Comparison of ENCODE assay signal across 26 cellular contexts in the genomic region with DNA sequence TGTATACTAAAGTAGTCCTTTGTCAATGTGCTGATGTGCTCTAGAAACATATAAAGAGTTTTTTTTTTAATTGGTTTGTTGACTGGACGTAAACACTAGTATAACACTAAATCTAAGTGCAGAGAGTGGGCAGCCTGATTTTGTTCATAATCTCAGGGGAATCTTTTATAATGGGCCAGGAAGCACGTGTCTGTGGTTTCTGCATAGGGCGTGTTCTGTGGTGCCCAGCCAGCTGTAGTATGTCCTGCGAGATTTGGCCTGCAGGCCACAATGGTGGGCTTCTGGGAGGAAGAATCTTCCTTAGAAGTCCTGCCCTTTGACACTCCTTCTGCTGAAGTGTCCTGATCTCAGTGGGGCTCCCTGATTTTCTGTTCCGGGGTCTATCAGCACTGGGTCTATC. TPM values are rescaled to one million over a fixed set of nuclear protein-coding genes. Genes with fewer than 3 reads are reported as not detected.
DNase-seq lines count a peak whose midpoint lies in the region; ATAC-seq and TF ChIP-seq lines count a peak whose summit lies in the region.
"Had no signal": no experiment of that assay in that cellular context is flagged by ENCODE, and none has a peak within 500 bp of the region (broad histone marks: within the 10 kb centered on the region; RNA-seq: fewer than 3 reads in every experiment).

No MANE protein-coding gene starts in this region.

- intact Hi-C loops in activated B cell treated with CpG ODN at 0.5 μM for 24 hours (cut with micrococcal nuclease) = no loop called here

- ATAC-seq in activated naive CD8-positive, alpha-beta T cell treated with anti-CD3 and anti-CD28 coated beads, Interleukin-2, amount 10 ng/mL, durations not matched to agents 7 days and 5 days (ENCODE audit: low read depth) = no peak
- peak; percentile 37 for ATAC-seq in activated B cell treated with CpG ODN at 0.5 μM for 24 hours (ENCODE audit: low read depth)
- no peak for ATAC-seq in stimulated activated memory B cell treated with anti-CD40 and anti-IgM and Interleukin-4, amounts not matched to agents 10 μg/mL and 1 μg/mL and 100 μg/mL, for 72 hours
- ATAC-seq: A549; activated CD8-positive, alpha-beta T cell treated with anti-CD3 and anti-CD28 coated beads, Interleukin-2, amount 10 ng/mL, durations not matched to agents 7 days and 5 days had no signal

- H3K27ac Mint-ChIP-seq in activated naive CD8-positive, alpha-beta T cell treated with anti-CD3 and anti-CD28 coated beads, Interleukin-2, amount 10 ng/mL, durations not matched to agents 7 days and 5 days = peak overlapping the region; percentile 39
- no peak overlapping the region for H3K27ac Mint-ChIP-seq in activated naive CD8-positive, alpha-beta T cell treated with anti-CD3 and anti-CD28 coated beads for 36 hours
- no peak overlapping the region for H3K27ac Mint-ChIP-seq in activated B cell treated with CpG ODN at 0.5 μM for 24 hours
- peak overlapping the region; percentile 57 for H3K27ac Mint-ChIP-seq in stimulated activated memory B cell treated with anti-CD40 and anti-IgM and Interleukin-4, amounts not matched to agents 10 μg/mL and 1 μg/mL and 100 μg/mL, for 72 hours
- H3K27ac Mint-ChIP-seq: T-helper 2 cell treated with Interferon-gamma antibody and Interleukin-4, amounts not matched to agents 5 μg/mL and 100 μg/mL, for 36 hours had no signal

- no peak for DNase-seq in activated naive CD8-positive, alpha-beta T cell treated with anti-CD3 and anti-CD28 coated beads, Interleukin-2, amount 10 ng/mL, durations not matched to agents 7 days and 5 days
- no peak for DNase-seq in activated naive CD8-positive, alpha-beta T cell treated with anti-CD3 and anti-CD28 coated beads for 36 hours
- DNase-seq in activated B cell treated with CpG ODN at 0.5 μM for 24 hours (no peak), fibroblast of villous mesenchyme (ENCODE audit: low read depth) (peak; percentile 26), NCI-H446 (lab: John Stamatoyannopoulos, UW) (no peak), HEK293T (ENCODE audit: extremely low spot score) (no peak), 8988T (no peak)
- DNase-seq: activated CD8-positive, alpha-beta T cell treated with anti-CD3 and anti-CD28 coated beads, Interleukin-2, amount 10 ng/mL, durations not matched to agents 7 days and 5 days; anterior cingulate cortex; BE2C; Caco-2; central memory CD4-positive, alpha-beta T cell; KBM-7; kidney glomerular epithelial cell; MV-4-11; NCI-H1694; NCI-H526 treated with DMSO at 0.1 percent for 48 hours; RPMI8226; stimulated activated CD4-positive, alpha-beta T cell treated with anti-CD3 and anti-CD28 coated beads, Interleukin-12 subunit alpha, Interleukin-12 subunit beta, amount 100 ng/mL, for 4 hours; stimulated activated CD4-positive, alpha-beta T cell treated with anti-CD3 and anti-CD28 coated beads, Interleukin-4, amount 100 ng/mL, for 4 hours; stomach had no signal

- POLR2A ChIA-PET in activated naive CD8-positive, alpha-beta T cell treated with anti-CD3 and anti-CD28 coated beads, Interleukin-2, amount 10 ng/mL, durations not matched to agents 7 days and 5 days (lab: Charles Lee) = no interaction called here
- POLR2A ChIA-PET in activated B cell treated with CpG ODN at 0.5 μM for 24 hours (lab: Charles Lee) (no interaction called here), HEK293T (lab: Yijun Ruan, JAX) (no interaction called here)

- no peaks in the 10 kb centered on the region for H3K27me3 Mint-ChIP-seq in activated naive CD8-positive, alpha-beta T cell treated with anti-CD3 and anti-CD28 coated beads, Interleukin-2, amount 10 ng/mL, durations not matched to agents 7 days and 5 days
- H3K27me3 Mint-ChIP-seq in activated naive CD8-positive, alpha-beta T cell treated with anti-CD3 and anti-CD28 coated beads for 36 hours = no peaks in the 10 kb centered on the region
- no peaks in the 10 kb centered on the region for H3K27me3 Mint-ChIP-seq in activated B cell treated with CpG ODN at 0.5 μM for 24 hours
- H3K27me3 Mint-ChIP-seq in stimulated activated memory B cell treated with anti-CD40 and anti-IgM and Interleukin-4, amounts not matched to agents 10 μg/mL and 1 μg/mL and 100 μg/mL, for 72 hours = no peaks in the 10 kb centered on the region

- no peak overlapping the region for H3K4me3 ChIP-seq in fibroblast of villous mesenchyme (ENCODE audit: low read depth, low read length)
- H3K4me3 ChIP-seq: A549, right atrium auricular region, stomach, tibial nerve had no signal

- H3K4me3 Mint-ChIP-seq in activated naive CD8-positive, alpha-beta T cell treated with anti-CD3 and anti-CD28 coated beads, Interleukin-2, amount 10 ng/mL, durations not matched to agents 7 days and 5 days = no peak overlapping the region
- H3K4me3 Mint-ChIP-seq in activated naive CD8-positive, alpha-beta T cell treated with anti-CD3 and anti-CD28 coated beads for 36 hours = no peak overlapping the region
- H3K4me3 Mint-ChIP-seq in activated B cell treated with CpG ODN at 0.5 μM for 24 hours = peak overlapping the region; percentile 5
- no peak overlapping the region for H3K4me3 Mint-ChIP-seq in stimulated activated memory B cell treated with anti-CD40 and anti-IgM and Interleukin-4, amounts not matched to agents 10 μg/mL and 1 μg/mL and 100 μg/mL, for 72 hours
- H3K4me3 Mint-ChIP-seq: activated CD8-positive, alpha-beta T cell treated with anti-CD3 and anti-CD28 coated beads, Interleukin-2, amount 10 ng/mL, durations not matched to agents 7 days and 5 days; T-helper 2 cell treated with Interferon-gamma antibody and Interleukin-4, amounts not matched to agents 5 μg/mL and 100 μg/mL, for 36 hours had no signal

- no peaks in the 10 kb centered on the region for H3K9me3 Mint-ChIP-seq in activated naive CD8-positive, alpha-beta T cell treated with anti-CD3 and anti-CD28 coated beads, Interleukin-2, amount 10 ng/mL, durations not matched to agents 7 days and 5 days
- no peaks in the 10 kb centered on the region for H3K9me3 Mint-ChIP-seq in activated naive CD8-positive, alpha-beta T cell treated with anti-CD3 and anti-CD28 coated beads for 36 hours
- no peaks in the 10 kb centered on the region for H3K9me3 Mint-ChIP-seq in activated B cell treated with CpG ODN at 0.5 μM for 24 hours
- H3K9me3 Mint-ChIP-seq in stimulated activated memory B cell treated with anti-CD40 and anti-IgM and Interleukin-4, amounts not matched to agents 10 μg/mL and 1 μg/mL and 100 μg/mL, for 72 hours = no peaks in the 10 kb centered on the region
- H3K9me3 Mint-ChIP-seq: T-helper 2 cell treated with Interferon-gamma antibody and Interleukin-4, amounts not matched to agents 5 μg/mL and 100 μg/mL, for 36 hours had no signal

- H3K4me1 Mint-ChIP-seq in activated naive CD8-positive, alpha-beta T cell treated with anti-CD3 and anti-CD28 coated beads, Interleukin-2, amount 10 ng/mL, durations not matched to agents 7 days and 5 days = peaks cover 19% of the 10 kb centered on the region
- H3K4me1 Mint-ChIP-seq in activated naive CD8-positive, alpha-beta T cell treated with anti-CD3 and anti-CD28 coated beads for 36 hours = peaks cover 16% of the 10 kb centered on the region
- H3K4me1 Mint-ChIP-seq in activated B cell treated with CpG ODN at 0.5 μM for 24 hours = peaks cover 25% of the 10 kb centered on the region
- H3K4me1 Mint-ChIP-seq in stimulated activated memory B cell treated with anti-CD40 and anti-IgM and Interleukin-4, amounts not matched to agents 10 μg/mL and 1 μg/mL and 100 μg/mL, for 72 hours = peaks cover 16% of the 10 kb centered on the region

- TF ChIP-seq CTCF in activated B cell treated with CpG ODN at 0.5 μM for 24 hours (IDR thresholded peaks at IDR 0.05) (no peak), fibroblast of villous mesenchyme (IDR thresholded peaks at IDR 0.05; ENCODE audit: insufficient read depth, low read depth, low read length) (no peak)

- CTCF ChIA-PET in activated B cell treated with CpG ODN at 0.5 μM for 24 hours (lab: Charles Lee) (no interaction called here), HEK293T (lab: Yijun Ruan, JAX) (no interaction called here)

- H3K36me3 Mint-ChIP-seq in activated naive CD8-positive, alpha-beta T cell treated with anti-CD3 and anti-CD28 coated beads, Interleukin-2, amount 10 ng/mL, durations not matched to agents 7 days and 5 days = peaks cover 23% of the 10 kb centered on the region
- H3K36me3 Mint-ChIP-seq in activated naive CD8-positive, alpha-beta T cell treated with anti-CD3 and anti-CD28 coated beads for 36 hours = peaks cover 17% of the 10 kb centered on the region
- H3K36me3 Mint-ChIP-seq in activated B cell treated with CpG ODN at 0.5 μM for 24 hours (ENCODE audit: low read depth) = peaks cover 54% of the 10 kb centered on the region
- H3K36me3 Mint-ChIP-seq in stimulated activated memory B cell treated with anti-CD40 and anti-IgM and Interleukin-4, amounts not matched to agents 10 μg/mL and 1 μg/mL and 100 μg/mL, for 72 hours = peaks cover 36% of the 10 kb centered on the region

TF ChIP-seq in HEK293T, 16 proteins besides CTCF, POLR2A, EP300 and RAD21:
- TF ChIP-seq FOXM1 (IDR thresholded peaks at IDR 0.05; ENCODE audit: borderline replicate concordance) = no peak

RNA-seq across cellular contexts. Expression of gene DHFR, which starts 49.0 kb away (rescaled TPM):
- 10 to 100 TPM; 63.6 to 67.4 TPM for total RNA-seq in activated naive CD8-positive, alpha-beta T cell treated with anti-CD3 and anti-CD28 coated beads, Interleukin-2, amount 10 ng/mL, durations not matched to agents 7 days and 5 days
- 100 to 1,000 TPM; 110 to 112 TPM for total RNA-seq in activated naive CD8-positive, alpha-beta T cell treated with anti-CD3 and anti-CD28 coated beads for 36 hours
- total RNA-seq in activated B cell treated with CpG ODN at 0.5 μM for 24 hours (11.1 and 12.7 TPM in 2 replicates), fibroblast of villous mesenchyme (15.5 and 29.8 TPM in 2 replicates)

RNA-seq across cellular contexts. Expression of gene MSH3, which starts 49.3 kb away (rescaled TPM):
- 10 to 100 TPM; 18.1 to 18.6 TPM for total RNA-seq in activated naive CD8-positive, alpha-beta T cell treated with anti-CD3 and anti-CD28 coated beads, Interleukin-2, amount 10 ng/mL, durations not matched to agents 7 days and 5 days
- total RNA-seq in activated naive CD8-positive, alpha-beta T cell treated with anti-CD3 and anti-CD28 coated beads for 36 hours = 10 to 100 TPM; 22.6 to 22.9 TPM
- total RNA-seq in activated B cell treated with CpG ODN at 0.5 μM for 24 hours (22.9 and 24.0 TPM in 2 replicates), fibroblast of villous mesenchyme (17.1 and 22.5 TPM in 2 replicates)

Comparison
In these comparisons a context has a peak if more than half of its experiments do, and no peak if none do; other contexts are left out.
1. H3K27ac Mint-ChIP-seq: peak in activated naive CD8-positive, alpha-beta T cell treated with anti-CD3 and anti-CD28 coated beads, Interleukin-2, amount 10 ng/mL, durations not matched to agents 7 days and 5 days (single experiment) and stimulated activated memory B cell treated with anti-CD40 and anti-IgM and Interleukin-4, amounts not matched to agents 10 μg/mL and 1 μg/mL and 100 μg/mL, for 72 hours (single experiment); none in activated naive CD8-positive, alpha-beta T cell treated with anti-CD3 and anti-CD28 coated beads for 36 hours (single experiment) and activated B cell treated with CpG ODN at 0.5 μM for 24 hours (single experiment).